In genomic region chr11:99601179-99601578, GRCh38 we compare ENCODE assay signal across 20 cellular contexts.
"Had no signal": no experiment of that assay in that cellular context is flagged by ENCODE, and none has a peak within 500 bp of the region (broad histone marks: within the 10 kb centered on the region; RNA-seq: fewer than 3 reads in every experiment).

No MANE protein-coding gene starts in this region.

- DNase-seq: IMR-90, Karpas-422, KG1, MG63, NCI-H1092 treated with DMSO at 0.1 percent for 48 hours, NCI-H1436, NCI-H187, NCI-H2029, NCI-H2081 treated with DMSO at 0.1 percent for 48 hours, NCI-H2171, NCI-H226, NCI-H446, NCI-H510A, NCI-H524 treated with DMSO at 0.1 percent for 48 hours, NCI-H69, NCI-H774, Right ventricle myocardium superior, RPMI8226, SIG-M5 had no signal

- ATAC-seq: HepG2 had no signal
